18 cellular contexts compared by ENCODE assay signal in genomic region chr9:98080346-98080745, GRCh38. TPM values are rescaled to one million over a fixed set of nuclear protein-coding genes. Genes with fewer than 3 reads are reported as not detected.
DNase-seq lines count a peak whose midpoint lies in the region; ATAC-seq and TF ChIP-seq lines count a peak whose summit lies in the region.
"Had no signal": no experiment of that assay in that cellular context is flagged by ENCODE, and none has a peak within 500 bp of the region (broad histone marks: within the 10 kb centered on the region; RNA-seq: fewer than 3 reads in every experiment).

No MANE protein-coding gene starts in this region.

- peak overlapping the region; percentile 52 for H3K27ac ChIP-seq in AG04450 (ENCODE audit: low read depth, low read length)
- no peak overlapping the region for H3K27ac ChIP-seq in ovary
- H3K27ac ChIP-seq: brain microvascular endothelial cell, neutrophil, SK-N-MC had no signal

- CTCF ChIA-PET in AG04450 (lab: Charles Lee), result interaction anchor here (0.9 to 1.4 kb wide), 3 partner anchors 156 to 183 kb away, joined by 3 to 5 read pairs (median 4); partner anchors contain the start of gene TRMO

- H3K36me3 ChIP-seq in ovary, result no peaks in the 10 kb centered on the region

- no peak overlapping the region for H3K4me3 Mint-ChIP-seq in activated T-helper 2 cell treated with anti-CD3 and anti-CD28 coated beads, Interferon-gamma antibody, Interleukin-2, Interleukin-4, amounts not matched to agents 10 μg/mL and 5 μg/mL and 100 μg/mL, durations not matched to agents 14 hours and 24 hours and 36 hours (ENCODE audit: low read depth)

- H3K27me3 ChIP-seq in AG04450 (ENCODE audit: control insufficient read depth, insufficient read depth, low read length), result no peaks in the 10 kb centered on the region
- H3K27me3 ChIP-seq in ovary, result no peaks in the 10 kb centered on the region
- H3K27me3 ChIP-seq: brain microvascular endothelial cell, esophagus muscularis mucosa, neutrophil, sigmoid colon had no signal

- intact Hi-C loops in activated T-helper 2 cell treated with anti-CD3 and anti-CD28 coated beads, Interferon-gamma antibody, Interleukin-2, Interleukin-4, amounts not matched to agents 10 μg/mL and 5 μg/mL and 100 μg/mL, durations not matched to agents 14 hours and 24 hours and 36 hours (cut with micrococcal nuclease), result no loop called here
- intact Hi-C loops in ovary (cut with DNase I), result no loop called here

- TF ChIP-seq CTCF in AG04450 (IDR thresholded peaks at IDR 0.05; ENCODE audit: low read depth, low read length), result no peak
- no peak for TF ChIP-seq CTCF in ovary (IDR thresholded peaks at IDR 0.05)

- peak overlapping the region; percentile 77 for H3K27ac Mint-ChIP-seq in activated T-helper 2 cell treated with anti-CD3 and anti-CD28 coated beads, Interferon-gamma antibody, Interleukin-2, Interleukin-4, amounts not matched to agents 10 μg/mL and 5 μg/mL and 100 μg/mL, durations not matched to agents 14 hours and 24 hours and 36 hours

- no peaks in the 10 kb centered on the region for H3K27me3 Mint-ChIP-seq in activated T-helper 2 cell treated with anti-CD3 and anti-CD28 coated beads, Interferon-gamma antibody, Interleukin-2, Interleukin-4, amounts not matched to agents 10 μg/mL and 5 μg/mL and 100 μg/mL, durations not matched to agents 14 hours and 24 hours and 36 hours (ENCODE audit: low read depth)

- WGBS in ovary, 3 donors, result 97 to 100% (median 97%) methylated on average over 2 of the region's 2 CpGs

- no peak for TF ChIP-seq EP300 in ovary (IDR thresholded peaks at IDR 0.05)

- H3K36me3 Mint-ChIP-seq in activated T-helper 2 cell treated with anti-CD3 and anti-CD28 coated beads, Interferon-gamma antibody, Interleukin-2, Interleukin-4, amounts not matched to agents 10 μg/mL and 5 μg/mL and 100 μg/mL, durations not matched to agents 14 hours and 24 hours and 36 hours (ENCODE audit: low read depth), result peaks cover 85% of the 10 kb centered on the region

- no peaks in the 10 kb centered on the region for H3K4me1 ChIP-seq in ovary (ENCODE audit: insufficient read depth)

- no peak for TF ChIP-seq POLR2A in ovary (IDR thresholded peaks at IDR 0.05)

- ATAC-seq in HG02973 (IDR thresholded peaks at IDR 0.05; ENCODE audit: unreplicated experiment), result no peak

- H3K4me3 ChIP-seq in AG04450 (ENCODE audit: low read depth, low read length), result no peak overlapping the region
- H3K4me3 ChIP-seq in ovary, result no peak overlapping the region
- H3K4me3 ChIP-seq: esophagus muscularis mucosa, sigmoid colon, SK-N-MC had no signal

- no peaks in the 10 kb centered on the region for H3K9me3 Mint-ChIP-seq in activated T-helper 2 cell treated with anti-CD3 and anti-CD28 coated beads, Interferon-gamma antibody, Interleukin-2, Interleukin-4, amounts not matched to agents 10 μg/mL and 5 μg/mL and 100 μg/mL, durations not matched to agents 14 hours and 24 hours and 36 hours

- H3K4me1 Mint-ChIP-seq in activated T-helper 2 cell treated with anti-CD3 and anti-CD28 coated beads, Interferon-gamma antibody, Interleukin-2, Interleukin-4, amounts not matched to agents 10 μg/mL and 5 μg/mL and 100 μg/mL, durations not matched to agents 14 hours and 24 hours and 36 hours (ENCODE audit: low read depth), result peaks cover 26% of the 10 kb centered on the region

- DNase-seq in AG04450 (ENCODE audit: low read depth, low spot score), result no peak
- peak; percentile 58 for DNase-seq in EL
- no peak for DNase-seq in activated T-helper 2 cell treated with anti-CD3 and anti-CD28 coated beads, Interferon-gamma antibody, Interleukin-2, Interleukin-4, amounts not matched to agents 10 μg/mL and 5 μg/mL and 100 μg/mL, durations not matched to agents 14 hours and 24 hours and 36 hours (ENCODE audit: low spot score)
- peak; percentile 64 for DNase-seq in iris pigment epithelial cell (ENCODE audit: low read depth)
- DNase-seq in NCI-H1417 (lab: John Stamatoyannopoulos, UW), result no peak
- DNase-seq in ovary, result no peak
- DNase-seq in NCI-H2227 (lab: John Stamatoyannopoulos, UW; ENCODE audit: unreplicated experiment), result no peak
- DNase-seq: activated gamma-delta T cell, brain microvascular endothelial cell, DMS153, hippocampal formation, NCI-H1930, NCI-H510A treated with DMSO at 0.1 percent for 48 hours, sigmoid colon had no signal

- POLR2A ChIA-PET in AG04450 (lab: Yijun Ruan, JAX), result interaction anchor here (1.9 kb wide), 1 partner anchor 24 kb away, joined by 6 read pairs; the partner anchor contains the start of gene NANS

- H3K9me3 ChIP-seq in AG04450 (ENCODE audit: control insufficient read depth, insufficient read depth, low read length) (no peaks in the 10 kb centered on the region), ovary (no peaks in the 10 kb centered on the region)
- H3K9me3 ChIP-seq: esophagus muscularis mucosa, neutrophil, sigmoid colon had no signal

RNA-seq across cellular contexts. Expression of gene NANS, which starts 23.8 kb away (rescaled TPM):
- polyA plus RNA-seq in AG04450 (2011; rRNA removed), result 111 and 122 TPM in 2 replicates
- polyA minus RNA-seq in AG04450 (2011; rRNA and poly(A)+ RNA removed), result 73.6 and 80.2 TPM in 2 replicates
- total RNA-seq in activated T-helper 2 cell treated with anti-CD3 and anti-CD28 coated beads, Interferon-gamma antibody, Interleukin-2, Interleukin-4, amounts not matched to agents 10 μg/mL and 5 μg/mL and 100 μg/mL, durations not matched to agents 14 hours and 24 hours and 36 hours, result 63.4 and 64.7 TPM in 2 replicates
- total RNA-seq in ovary, result 10 to 100 TPM; 24.1 to 43.8 (median 33.8) TPM
- polyA plus RNA-seq in ovary, result 10 to 100 TPM; 28.3 to 41.5 TPM

RNA-seq across cellular contexts. Expression of gene TRIM14, which starts 38.7 kb away (rescaled TPM):
- polyA plus RNA-seq in AG04450 (2011; rRNA removed) (8.3 and 8.5 TPM in 2 replicates), ovary (10 to 100 TPM in 1 of 2 donors, 1 to 10 TPM in 1; 2.3 to 24.0 TPM)
- polyA minus RNA-seq in AG04450 (2011; rRNA and poly(A)+ RNA removed), result 5.9 and 6.5 TPM in 2 replicates
- total RNA-seq in activated T-helper 2 cell treated with anti-CD3 and anti-CD28 coated beads, Interferon-gamma antibody, Interleukin-2, Interleukin-4, amounts not matched to agents 10 μg/mL and 5 μg/mL and 100 μg/mL, durations not matched to agents 14 hours and 24 hours and 36 hours, result 37.7 and 41.5 TPM in 2 replicates
- total RNA-seq in ovary, result 10 to 100 TPM in 1 of 7 donors, 1 to 10 TPM in 6; 3.6 to 12.2 (median 5.7) TPM

Comparison
In these comparisons a context has a peak if more than half of its experiments do, and no peak if none do; other contexts are left out.
1. DNase-seq: peak in EL (single experiment) and iris pigment epithelial cell (single experiment); none in AG04450 (single experiment), activated T-helper 2 cell treated with anti-CD3 and anti-CD28 coated beads, Interferon-gamma antibody, Interleukin-2, Interleukin-4, amounts not matched to agents 10 μg/mL and 5 μg/mL and 100 μg/mL, durations not matched to agents 14 hours and 24 hours and 36 hours (single experiment), NCI-H1417 (0 of 3), ovary (0 of 5) and NCI-H2227 (single experiment).